In genomic region chr4:172657112-172657511, GRCh38 we compare ENCODE assay signal across 27 cellular contexts.
"Had no signal": no experiment of that assay in that cellular context is flagged by ENCODE, and none has a peak within 500 bp of the region (broad histone marks: within the 10 kb centered on the region; RNA-seq: fewer than 3 reads in every experiment).

No MANE protein-coding gene starts in this region.

- H3K27me3 ChIP-seq: gastrocnemius medialis, hepatocyte, left lung, pancreas, right atrium auricular region, stomach, transverse colon had no signal

- FAIRE-seq: bronchial epithelial cell, keratinocyte, pancreas, urothelium cell line had no signal

- H3K9me3 ChIP-seq: gastrocnemius medialis, left lung, lower lobe of right lung, mucosa of descending colon, pancreas, psoas muscle, right atrium auricular region, stomach, transverse colon had no signal

- H3K4me1 ChIP-seq: gastrocnemius medialis, left lung, lower lobe of right lung, pancreas, psoas muscle, right atrium auricular region had no signal

- H3K36me3 ChIP-seq: gastrocnemius medialis, left lung, lower lobe of right lung, pancreas, right atrium auricular region, stomach, transverse colon had no signal

- ATAC-seq: activated naive CD4-positive, alpha-beta T cell treated with anti-CD3 and anti-CD28 coated beads, Interleukin-2, amount 50 U/mL, for 72 hours; activated T-cell treated with anti-CD3 and anti-CD28 coated beads, Interleukin-2, amount 50 U/mL, for 72 hours; gastrocnemius medialis; left lung; lower lobe of right lung; mucosa of descending colon; psoas muscle; stimulated activated naive B cell treated with anti-CD40 and anti-IgM and Interleukin-4, amounts not matched to agents 10 μg/mL and 1 μg/mL and 100 μg/mL, for 72 hours had no signal

- H3K79me2 ChIP-seq: hepatocyte had no signal

- H3K4me2 ChIP-seq: hepatocyte had no signal

- H3K4me3 ChIP-seq: gastrocnemius medialis, hepatocyte, left lung, lower lobe of right lung, mucosa of descending colon, pancreas, psoas muscle, right atrium auricular region, stomach, transverse colon had no signal

- DNase-seq: activated CD4-positive, alpha-beta T cell treated with anti-CD3 and anti-CD28 coated beads for 4 hours; activated CD4-positive, alpha-beta T cell treated with anti-CD3 and anti-CD28 coated beads, Interleukin-2, amount 50 U/mL, for 4 hours; activated CD4-positive, CD25-positive, alpha-beta regulatory T cell; activated naive CD4-positive, alpha-beta T cell; activated T-cell treated with anti-CD3 and anti-CD28 coated beads for 4 hours; activated T-cell treated with anti-CD3 and anti-CD28 coated beads, Interleukin-2, amount 50 U/mL, for 72 hours; anterior cingulate cortex; gastrocnemius medialis; left lung; lower lobe of right lung; mesenchymal stem cell; mucosa of descending colon; nephron progenitor cell; pancreas; psoas muscle; stimulated activated CD4-positive, alpha-beta T cell treated with anti-CD3 and anti-CD28 coated beads, Interleukin-15, amount 100 ng/mL, for 24 hours; stimulated activated CD4-positive, alpha-beta T cell treated with anti-CD3 and anti-CD28 coated beads, Interleukin-2, amount 100 ng/mL, for 24 hours; stimulated activated naive B cell treated with anti-CD40 and anti-IgM and Interleukin-4, amounts not matched to agents 10 μg/mL and 1 μg/mL and 100 μg/mL, for 72 hours; stomach; transverse colon had no signal

- H2AFZ ChIP-seq: hepatocyte had no signal

- H3K27ac ChIP-seq: epithelial cell of prostate, gastrocnemius medialis, hepatocyte, left lung, lower lobe of right lung, pancreas, psoas muscle, right atrium auricular region, stomach, transverse colon had no signal
